ENCODE assay signal across 16 cellular contexts in the genomic region with DNA sequence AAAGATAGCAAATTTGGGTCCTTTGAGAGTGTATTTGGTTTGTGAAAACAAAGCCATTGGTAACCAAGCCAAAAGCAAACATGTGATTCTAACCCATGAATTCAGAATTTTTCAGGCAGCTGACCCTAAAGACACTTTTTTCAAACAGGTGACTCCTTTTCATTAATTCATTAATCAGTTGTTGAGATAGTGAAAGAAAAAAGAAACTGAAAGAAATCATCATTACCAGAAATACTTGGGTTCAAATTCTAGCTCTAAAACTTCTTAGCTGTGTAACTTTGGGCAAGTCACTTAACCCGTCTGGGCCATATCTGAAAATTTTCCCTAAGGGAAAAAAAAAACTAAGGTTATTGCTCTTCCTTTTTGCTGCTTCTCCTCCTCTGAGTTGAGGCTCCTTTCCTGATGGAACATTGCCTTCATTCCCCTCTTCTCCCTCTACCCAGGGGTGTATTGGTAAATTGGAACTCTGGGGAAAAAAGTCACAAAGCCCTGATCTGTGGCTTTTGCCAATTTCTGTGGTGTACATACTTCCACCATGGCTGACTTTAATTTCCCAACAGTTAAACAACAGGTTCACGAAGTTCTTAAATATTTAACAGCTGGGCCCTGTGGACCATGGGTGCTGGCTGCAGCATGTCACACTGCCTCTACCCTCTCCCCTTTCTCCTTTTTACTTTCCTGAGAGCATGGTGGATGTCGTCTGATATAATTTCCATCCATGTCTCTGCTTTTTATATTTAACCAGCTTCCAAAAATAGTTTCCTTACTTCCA.
DNase-seq lines count a peak whose midpoint lies in the region; ATAC-seq, FAIRE-seq and TF ChIP-seq lines count a peak whose summit lies in the region.
"Had no signal": no experiment of that assay in that cellular context is flagged by ENCODE, and none has a peak within 500 bp of the region (broad histone marks: within the 10 kb centered on the region; RNA-seq: fewer than 3 reads in every experiment).

No MANE protein-coding gene starts in this region.

- CTCF ChIA-PET in Caco-2 (lab: Charles Lee) = interaction anchor here (0.6 kb wide), 1 partner anchor 125 kb away, joined by 7 read pairs; no protein-coding TSS in a partner anchor
- CTCF ChIA-PET in CD4-positive, alpha-beta T cell (lab: Charles Lee) = no interaction called here

- no peaks in the 10 kb centered on the region for H3K36me3 ChIP-seq in Caco-2 (ENCODE audit: control insufficient read depth, insufficient read depth, low read length)
- no peaks in the 10 kb centered on the region for H3K36me3 ChIP-seq in kidney (ENCODE audit: control insufficient read depth in 1 of 2, insufficient read depth in 2 of 2, low read length in 2 of 2)
- H3K36me3 ChIP-seq in small intestine (ENCODE audit: control insufficient read depth in 2 of 2, insufficient read depth in 2 of 2, low read length in 2 of 2) = no peaks in the 10 kb centered on the region

- H3K27ac Mint-ChIP-seq in Caco-2 (ENCODE audit: unreplicated experiment) = peak overlapping the region; percentile 98
- H3K27ac Mint-ChIP-seq in CD4-positive, alpha-beta T cell = no peak overlapping the region
- H3K27ac Mint-ChIP-seq: activated naive CD8-positive, alpha-beta T cell treated with anti-CD3 and anti-CD28 coated beads for 36 hours; CD4-positive, CD25-positive, alpha-beta regulatory T cell; dendritic cell treated with granulocyte-macrophage colony-stimulating factor and Interleukin-4, amounts not matched to agents 40 ng/mL and 50 ng/mL, for 4 days had no signal

- TF ChIP-seq CTCF in Caco-2 (IDR thresholded peaks at IDR 0.05; ENCODE audit: insufficient read depth in 1 of 2, low read depth in 1 of 2, low read length in 1 of 2, severe bottlenecking in 1 of 2, unreplicated experiment in 1 of 2) (no peak), VCaP (conservative IDR thresholded peaks at IDR 0.05) (no peak), kidney (IDR thresholded peaks at IDR 0.05; ENCODE audit: borderline replicate concordance, extremely low read depth, insufficient read depth) (no peak), GM20000 (IDR thresholded peaks at IDR 0.05; ENCODE audit: extremely low read depth, missing control alignments) (no peak)
- TF ChIP-seq CTCF in CD4-positive, alpha-beta T cell (IDR thresholded peaks at IDR 0.05) = no peak

- H3K4me3 ChIP-seq in Caco-2 (ENCODE audit: low read depth, low read length) (no peak overlapping the region), kidney (ENCODE audit: low read length in 2 of 2) (peak overlapping the region in 1 of 2 donors; percentile 16), small intestine (ENCODE audit: low read depth in 1 of 2, low read length in 2 of 2) (no peak overlapping the region)

- POLR2A ChIA-PET in Caco-2 (lab: Charles Lee) = no interaction called here
- POLR2A ChIA-PET in CD4-positive, alpha-beta T cell (lab: Charles Lee) = no interaction called here

- ATAC-seq in CD4-positive, alpha-beta T cell (ENCODE audit: poor library complexity) = no peak
- ATAC-seq in HG03457 (IDR thresholded peaks at IDR 0.05; ENCODE audit: unreplicated experiment) = no peak

- DNase-seq in Caco-2 (no peak), kidney (no peak), small intestine (no peak), GM20000 (ENCODE audit: low spot score) (no peak), UCSD-AML1 (lab: John Stamatoyannopoulos, UW; ENCODE audit: unreplicated experiment) (no peak)
- no peak for DNase-seq in CD4-positive, alpha-beta T cell
- DNase-seq: activated CD8-positive, alpha-beta memory T cell treated with anti-CD3 and anti-CD28 coated beads, Interleukin-2, amount 50 U/mL, for 4 hours; activated naive CD8-positive, alpha-beta T cell treated with anti-CD3 and anti-CD28 coated beads for 36 hours; CD4-positive, CD25-positive, alpha-beta regulatory T cell; GF-D8; left colon; NCI-H510A treated with DMSO at 0.1 percent for 48 hours had no signal

- intact Hi-C loops in Caco-2 (cut with micrococcal nuclease; ENCODE audit: unreplicated experiment) = loop anchor here (1.0 to 5.0 kb wide), 3 partner anchors 10 to 120 kb away; no protein-coding TSS in a partner anchor
- intact Hi-C loops in kidney (cut with DNase I) = no loop called here
- intact Hi-C loops in CD4-positive, alpha-beta T cell (cut with DNase I, micrococcal nuclease) = no loop called here

- H3K9me3 ChIP-seq in Caco-2 = no peaks in the 10 kb centered on the region; the same call in 1 of the 2 replicates
- H3K9me3 ChIP-seq in kidney (ENCODE audit: control insufficient read depth in 1 of 2, low read length in 2 of 2) = no peaks in the 10 kb centered on the region
- H3K9me3 ChIP-seq in small intestine (ENCODE audit: control insufficient read depth, low read depth) = no peaks in the 10 kb centered on the region
- no peaks in the 10 kb centered on the region for H3K9me3 ChIP-seq in CD4-positive, alpha-beta T cell (ENCODE audit: control insufficient read depth, low read length)

- peaks cover 10% of the 10 kb centered on the region for H3K9me3 Mint-ChIP-seq in Caco-2 (ENCODE audit: unreplicated experiment)
- H3K9me3 Mint-ChIP-seq in CD4-positive, alpha-beta T cell = no peaks in the 10 kb centered on the region
- H3K9me3 Mint-ChIP-seq: activated naive CD8-positive, alpha-beta T cell treated with anti-CD3 and anti-CD28 coated beads for 36 hours; dendritic cell treated with granulocyte-macrophage colony-stimulating factor and Interleukin-4, amounts not matched to agents 40 ng/mL and 50 ng/mL, for 4 days; IgD-negative memory B cell had no signal

- WGBS in small intestine, 3 donors = 56 to 77% (median 62%) methylated on average over 3 of the region's 3 CpGs

- H3K27me3 Mint-ChIP-seq in Caco-2 (ENCODE audit: insufficient read depth, unreplicated experiment) = no peaks in the 10 kb centered on the region
- peaks cover 15% of the 10 kb centered on the region for H3K27me3 Mint-ChIP-seq in CD4-positive, alpha-beta T cell
- H3K27me3 Mint-ChIP-seq: IgD-negative memory B cell had no signal

- H3K4me1 Mint-ChIP-seq in Caco-2 (ENCODE audit: low read depth, unreplicated experiment) = peaks cover 30% of the 10 kb centered on the region
- H3K4me1 Mint-ChIP-seq in CD4-positive, alpha-beta T cell (ENCODE audit: low read depth) = no peaks in the 10 kb centered on the region
- H3K4me1 Mint-ChIP-seq: activated naive CD8-positive, alpha-beta T cell treated with anti-CD3 and anti-CD28 coated beads for 36 hours; CD4-positive, CD25-positive, alpha-beta regulatory T cell; IgD-negative memory B cell had no signal

- peak overlapping the region; percentile 62 for H3K4me3 Mint-ChIP-seq in Caco-2 (ENCODE audit: unreplicated experiment)
- H3K4me3 Mint-ChIP-seq in CD4-positive, alpha-beta T cell = no peak overlapping the region
- H3K4me3 Mint-ChIP-seq: activated naive CD8-positive, alpha-beta T cell treated with anti-CD3 and anti-CD28 coated beads for 36 hours; CD4-positive, CD25-positive, alpha-beta regulatory T cell; dendritic cell treated with granulocyte-macrophage colony-stimulating factor and Interleukin-4, amounts not matched to agents 40 ng/mL and 50 ng/mL, for 4 days; IgD-negative memory B cell had no signal

- H3K27ac ChIP-seq in VCaP = peak overlapping the region; percentile 78
- peak overlapping the region; percentile 69 to 78 for H3K27ac ChIP-seq in kidney (ENCODE audit: low read depth in 2 of 2, low read length in 2 of 2)
- peak overlapping the region; percentile 80 to 83 for H3K27ac ChIP-seq in small intestine (ENCODE audit: low read depth in 1 of 2, low read length in 1 of 2)
- H3K27ac ChIP-seq in CD4-positive, alpha-beta T cell (ENCODE audit: low read depth, low read length) = no peak overlapping the region

- H3K4me1 ChIP-seq in Caco-2 (peaks cover 56% of the 10 kb centered on the region), kidney (ENCODE audit: control insufficient read depth in 1 of 2, insufficient read depth in 1 of 2, low read depth in 1 of 2, low read length in 2 of 2) (peaks cover 17 to 26% of the 10 kb centered on the region in 2 donors), small intestine (ENCODE audit: control insufficient read depth in 2 of 2, insufficient read depth in 1 of 2, low read depth in 1 of 2, low read length in 1 of 2) (peaks cover 4 to 7% of the 10 kb centered on the region in 2 donors)

- H3K27me3 ChIP-seq in Caco-2 (replicated peaks; ENCODE audit: control insufficient read depth, insufficient read depth, low read length) (no peaks in the 10 kb centered on the region), small intestine (ENCODE audit: control insufficient read depth in 2 of 2, insufficient read depth in 2 of 2, low read length in 2 of 2) (no peaks in the 10 kb centered on the region)
- peaks cover 4% of the 10 kb centered on the region for H3K27me3 ChIP-seq in CD4-positive, alpha-beta T cell (ENCODE audit: control insufficient read depth, insufficient read depth, low read length)

- BruUV-seq in Caco-2 (replicated peaks; lab: Mats Ljungman, UMichigan) = no TSS peak

- no peak overlapping the region for H3K9ac ChIP-seq in kidney (ENCODE audit: low read length in 2 of 2)

- H3K36me3 Mint-ChIP-seq in Caco-2 (ENCODE audit: insufficient read depth, unreplicated experiment) = peaks cover 7% of the 10 kb centered on the region
- no peaks in the 10 kb centered on the region for H3K36me3 Mint-ChIP-seq in CD4-positive, alpha-beta T cell (ENCODE audit: low read depth)
- H3K36me3 Mint-ChIP-seq: activated naive CD8-positive, alpha-beta T cell treated with anti-CD3 and anti-CD28 coated beads for 36 hours; CD4-positive, CD25-positive, alpha-beta regulatory T cell; IgD-negative memory B cell had no signal

- FAIRE-seq in kidney (lab: Jason Lieb, UNC) = no peak
- FAIRE-seq in small intestine (lab: Jason Lieb, UNC) = no peak
